24 cellular contexts compared by ENCODE assay signal in genomic region chr6:52077180-52077884, GRCh38. TPM values are rescaled to one million over a fixed set of nuclear protein-coding genes. Genes with fewer than 3 reads are reported as not detected.
DNase-seq lines count a peak whose midpoint lies in the region; ATAC-seq and TF ChIP-seq lines count a peak whose summit lies in the region.
"Had no signal": no experiment of that assay in that cellular context is flagged by ENCODE, and none has a peak within 500 bp of the region (broad histone marks: within the 10 kb centered on the region; RNA-seq: fewer than 3 reads in every experiment).

No MANE protein-coding gene starts in this region.

- H3K27me3 ChIP-seq in HUES6 (ENCODE audit: control insufficient read depth, insufficient read depth, low read length) = no peaks in the 10 kb centered on the region
- no peaks in the 10 kb centered on the region for H3K27me3 ChIP-seq in endodermal cell (ENCODE audit: control insufficient read depth, insufficient read depth, low read length, poor library complexity, severe bottlenecking)
- H3K27me3 ChIP-seq in right atrium auricular region = no peaks in the 10 kb centered on the region
- H3K27me3 ChIP-seq: BLaER1 treated with 17β-estradiol and CSF1 and Interleukin-3, amounts not matched to agents 10 nM and 100 nM; sigmoid colon; vagina had no signal

- DNase-seq in Caki2 (ENCODE audit: low read depth) (peak; percentile 99), endodermal cell (peak; percentile 85), kidney tubule cell (ENCODE audit: low spot score) (peak; percentile 92), head of caudate nucleus (no peak), SKM-1 (lab: John Stamatoyannopoulos, UW; ENCODE audit: unreplicated experiment) (no peak), right atrium auricular region (ENCODE audit: low spot score) (no peak)
- DNase-seq: activated CD4-positive, alpha-beta T cell treated with anti-CD3 and anti-CD28 coated beads for 1 hour; activated CD8-positive, alpha-beta memory T cell treated with anti-CD3 and anti-CD28 coated beads for 24 hours; activated naive CD4-positive, alpha-beta T cell treated with anti-CD3 and anti-CD28 coated beads for 36 hours; activated T-cell treated with anti-CD3 and anti-CD28 coated beads, Interleukin-2, amount 50 U/mL, for 48 hours; anterior cingulate cortex; EL; foreskin fibroblast; lower lobe of right lung; NCI-H187 treated with DMSO at 0.1 percent for 48 hours; NCI-H2227 treated with DMSO at 0.1 percent for 48 hours; sigmoid colon; T1000 had no signal

- peak overlapping the region; percentile 43 for H3K4me3 ChIP-seq in HUES6 (ENCODE audit: low read depth, low read length)
- H3K4me3 ChIP-seq in endodermal cell (ENCODE audit: low read length) = no peak overlapping the region
- no peak overlapping the region for H3K4me3 ChIP-seq in right atrium auricular region
- H3K4me3 ChIP-seq: BLaER1 treated with 17β-estradiol and CSF1 and Interleukin-3, amounts not matched to agents 10 nM and 100 nM; lower lobe of right lung; sigmoid colon; vagina had no signal

- peak overlapping the region; percentile 24 for H3K4me3 Mint-ChIP-seq in endodermal cell
- H3K4me3 Mint-ChIP-seq: activated naive CD4-positive, alpha-beta T cell treated with anti-CD3 and anti-CD28 coated beads for 36 hours had no signal

- H3K4me1 Mint-ChIP-seq in endodermal cell = peaks cover 38% of the 10 kb centered on the region

- H3K9ac ChIP-seq in HUES6 (ENCODE audit: low read length) = peak overlapping the region; percentile 54
- H3K9ac ChIP-seq in endodermal cell (ENCODE audit: extremely low read depth, low read length, poor library complexity, severe bottlenecking) = no peak overlapping the region
- H3K9ac ChIP-seq: BLaER1 treated with 17β-estradiol and CSF1 and Interleukin-3, amounts not matched to agents 10 nM and 100 nM had no signal

- H3K36me3 Mint-ChIP-seq in endodermal cell (ENCODE audit: low read depth) = no peaks in the 10 kb centered on the region

- H3K9me3 ChIP-seq in HUES6 (ENCODE audit: control insufficient read depth, insufficient read depth, low read depth, low read length) = no peaks in the 10 kb centered on the region
- no peaks in the 10 kb centered on the region for H3K9me3 ChIP-seq in endodermal cell (ENCODE audit: control insufficient read depth, low read length)
- no peaks in the 10 kb centered on the region for H3K9me3 ChIP-seq in right atrium auricular region
- H3K9me3 ChIP-seq: BLaER1 treated with 17β-estradiol and CSF1 and Interleukin-3, amounts not matched to agents 10 nM and 100 nM; lower lobe of right lung; sigmoid colon; vagina had no signal

- no peaks in the 10 kb centered on the region for H3K9me3 Mint-ChIP-seq in endodermal cell
- H3K9me3 Mint-ChIP-seq: activated naive CD4-positive, alpha-beta T cell treated with anti-CD3 and anti-CD28 coated beads for 36 hours had no signal

- H3K36me3 ChIP-seq in HUES6 (ENCODE audit: control insufficient read depth, insufficient read depth, low read length) (no peaks in the 10 kb centered on the region), endodermal cell (ENCODE audit: control insufficient read depth, insufficient read depth, low read length) (no peaks in the 10 kb centered on the region), right atrium auricular region (no peaks in the 10 kb centered on the region)
- H3K36me3 ChIP-seq: BLaER1 treated with 17β-estradiol and CSF1 and Interleukin-3, amounts not matched to agents 10 nM and 100 nM; lower lobe of right lung; sigmoid colon; vagina had no signal

- intact Hi-C loops in head of caudate nucleus (cut with DNase I) = no loop called here

- H3K27ac Mint-ChIP-seq in endodermal cell = peak overlapping the region; percentile 85
- H3K27ac Mint-ChIP-seq: activated naive CD4-positive, alpha-beta T cell treated with anti-CD3 and anti-CD28 coated beads for 36 hours had no signal

- H3K27ac ChIP-seq in HUES6 (ENCODE audit: low read depth, low read length) (peak overlapping the region; percentile 65), endodermal cell (ENCODE audit: low read depth, low read length) (no peak overlapping the region), right atrium auricular region (no peak overlapping the region)
- H3K27ac ChIP-seq: BLaER1 treated with 17β-estradiol and CSF1 and Interleukin-3, amounts not matched to agents 10 nM and 100 nM; epithelial cell of prostate; lower lobe of right lung; sigmoid colon; vagina had no signal

- no peak for TF ChIP-seq CTCF in endodermal cell (conservative IDR thresholded peaks at IDR 0.05)
- TF ChIP-seq CTCF in right atrium auricular region (IDR thresholded peaks at IDR 0.05) = no peak

- no peak for TF ChIP-seq POLR2A in GM18505 (IDR thresholded peaks at IDR 0.05; ENCODE audit: borderline replicate concordance, extremely low read depth, insufficient read depth, insufficient read length)

- H3K27me3 Mint-ChIP-seq in endodermal cell (ENCODE audit: insufficient read depth) = no peaks in the 10 kb centered on the region

- WGBS in endodermal cell (ENCODE audit: insufficient coverage in 1 of 2, insufficient read length in 1 of 2), 2 experiments = 13 to 47% methylated on average over 2 to 3 of the region's 3 CpGs

- H3K4me1 ChIP-seq in HUES6 (ENCODE audit: control insufficient read depth, insufficient read depth, low read length) (peaks cover 48% of the 10 kb centered on the region), endodermal cell (ENCODE audit: control insufficient read depth, insufficient read depth, low read length) (peaks cover 6% of the 10 kb centered on the region), right atrium auricular region (no peaks in the 10 kb centered on the region)
- H3K4me1 ChIP-seq: lower lobe of right lung, sigmoid colon, vagina had no signal

- in situ Hi-C loops in Caki2 (cut with HindIII; ENCODE audit: low pct_unique_long_range_greater_than_20kb, low sequenced_read_pairs) = no loop called here

- no peak for ATAC-seq in GM18505 (IDR thresholded peaks at IDR 0.05; ENCODE audit: unreplicated experiment)
- ATAC-seq: lower lobe of right lung had no signal

RNA-seq across cellular contexts. Expression of gene PKHD1, which starts 10.1 kb away (rescaled TPM):
- 3.4 and 4.2 TPM in 2 replicates for total RNA-seq in Caki2 (2014; rRNA removed; shearing (Covaris generic); ENCODE audit: low replicate concordance)
- total RNA-seq in endodermal cell (under 1 TPM; 0.20 TPM), right atrium auricular region (not detected)
- polyA plus RNA-seq in endodermal cell (2013, experiment 1 of 2) = 0.14 TPM
- 0.12 TPM for polyA plus RNA-seq in endodermal cell (2013, experiment 2 of 2)
- total RNA-seq: activated naive CD4-positive, alpha-beta T cell treated with anti-CD3 and anti-CD28 coated beads for 36 hours; osteocyte had no signal

Comparison
In these comparisons a context has a peak if more than half of its experiments do, and no peak if none do; other contexts are left out.
1. DNase-seq: peak in Caki2 (single experiment), endodermal cell (single experiment) and kidney tubule cell (single experiment); none in head of caudate nucleus (0 of 42), SKM-1 (single experiment) and right atrium auricular region (single experiment).